ENCODE assay signal across 12 cellular contexts in the genomic region with DNA sequence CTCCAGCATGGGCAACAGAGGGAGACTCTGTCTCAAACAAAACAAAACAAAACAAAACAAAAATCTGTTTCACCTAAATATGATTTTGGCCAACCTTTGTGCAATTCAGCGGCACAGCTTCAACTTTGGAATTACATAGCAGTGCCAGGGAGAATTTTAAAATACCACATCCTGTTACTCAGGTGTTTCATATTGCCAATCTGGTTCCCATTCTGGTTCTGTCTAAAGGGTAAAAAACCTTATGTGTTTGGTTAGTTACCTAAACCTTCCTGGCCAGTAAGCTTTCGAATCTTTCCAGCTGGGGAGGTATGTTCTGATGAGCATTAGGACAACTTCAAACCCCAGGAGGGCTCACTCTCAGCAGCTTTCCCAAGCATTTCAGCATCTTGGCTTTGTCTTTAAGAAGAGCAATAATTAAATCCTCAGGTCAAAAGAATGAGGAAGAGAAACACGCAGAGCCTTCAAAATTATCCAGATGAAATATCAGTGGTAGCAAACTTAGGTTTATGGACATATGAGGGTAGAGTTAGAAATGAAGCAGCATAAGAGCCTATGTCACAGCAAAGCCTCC. TPM values are rescaled to one million over a fixed set of nuclear protein-coding genes. Genes with fewer than 3 reads are reported as not detected.
DNase-seq lines count a peak whose midpoint lies in the region; ATAC-seq and TF ChIP-seq lines count a peak whose summit lies in the region.
"Had no signal": no experiment of that assay in that cellular context is flagged by ENCODE, and none has a peak within 500 bp of the region (broad histone marks: within the 10 kb centered on the region; RNA-seq: fewer than 3 reads in every experiment).

No MANE protein-coding gene starts in this region.

- no peak for TF ChIP-seq RAD21 in IMR-90 (IDR thresholded peaks at IDR 0.05; ENCODE audit: low read length)

- H3K9ac ChIP-seq in IMR-90 (ENCODE audit: low read depth, low read length), result peak overlapping the region; percentile 96
- H3K9ac ChIP-seq in neuronal stem cell (ENCODE audit: low read depth, low read length, poor library complexity), result no peak overlapping the region

- dilution Hi-C loops in IMR-90 (cut with HindIII; ENCODE audit: low sequenced_read_pairs, unreplicated experiment), result no loop called here

- in situ Hi-C loops in IMR-90 (cut with MboI; ENCODE audit: low sequenced_read_pairs), result no loop called here

- peak overlapping the region; percentile 98; the same call in 1 of the 2 replicates for H3K56ac ChIP-seq in IMR-90 (ENCODE audit: extremely low read depth, insufficient read depth, low read length)

- CTCF ChIA-PET in IMR-90 (lab: Yijun Ruan, JAX), result no interaction called here

- H3K4me1 ChIP-seq in IMR-90 (ENCODE audit: control insufficient read depth, insufficient read depth, low read length) (peaks cover 18% of the 10 kb centered on the region), lower lobe of right lung (peaks cover 80% of the 10 kb centered on the region), suprapubic skin (peaks cover 57% of the 10 kb centered on the region), neuronal stem cell (ENCODE audit: control insufficient read depth in 2 of 2, insufficient read depth in 1 of 2, low read depth in 1 of 2, low read length in 2 of 2) (peaks cover 5 to 20% of the 10 kb centered on the region in 2 donors)

- no peak for TF ChIP-seq POLR2A in IMR-90 (IDR thresholded peaks at IDR 0.05; ENCODE audit: low read depth, low read length)
- no peak for TF ChIP-seq POLR2A in suprapubic skin (IDR thresholded peaks at IDR 0.05)

- peaks cover 56% of the 10 kb centered on the region for H4K20me1 ChIP-seq in IMR-90 (ENCODE audit: insufficient read depth, low read length)

- TF ChIP-seq CTCF in IMR-90 (conservative IDR thresholded peaks at IDR 0.05; ENCODE audit: low read depth, low read length), result no peak
- TF ChIP-seq CTCF in choroid plexus epithelial cell (conservative IDR thresholded peaks at IDR 0.05; ENCODE audit: low read depth, low read length), result no peak
- no peak for TF ChIP-seq CTCF in lower lobe of right lung (IDR thresholded peaks at IDR 0.05)
- TF ChIP-seq CTCF in suprapubic skin (IDR thresholded peaks at IDR 0.05), result no peak

- peak overlapping the region; percentile 92 for H3K27ac ChIP-seq in IMR-90 (ENCODE audit: insufficient read depth, low read length)
- peak overlapping the region; percentile 84 for H3K27ac ChIP-seq in lower lobe of right lung
- peak overlapping the region; percentile 91 for H3K27ac ChIP-seq in suprapubic skin
- H3K27ac ChIP-seq in neuronal stem cell (replicated peaks; ENCODE audit: low read length), result no peak overlapping the region

- H3K14ac ChIP-seq in IMR-90 (replicated peaks; ENCODE audit: low read depth, low read length) (peak overlapping the region; percentile 96), neuronal stem cell (ENCODE audit: low read length) (no peak overlapping the region)

- POLR2A ChIA-PET in IMR-90 (lab: Charles Lee; ENCODE audit: unreplicated experiment), result no interaction called here

- whole genome bisulfite sequencing in IMR-90 (ENCODE audit: extremely low coverage in 2 of 2, insufficient read length in 1 of 2), 2 experiments, result no CpG with 5 or more reads among the region's 3 CpGs
- 44% methylated on average over 3 of the region's 3 CpGs for WGBS in suprapubic skin
- WGBS in neuronal stem cell (ENCODE audit: extremely low coverage in 2 of 2, insufficient read length in 2 of 2, insufficient replicate concordance in 1 of 2), 2 donors, result no CpG with 5 or more reads among the region's 3 CpGs

- H3K4me2 ChIP-seq in IMR-90 (ENCODE audit: low read depth, low read length) (peak overlapping the region; percentile 100), neuronal stem cell (ENCODE audit: insufficient read depth, low read length, poor library complexity, severe bottlenecking) (no peak overlapping the region)

- H4K91ac ChIP-seq in IMR-90 (ENCODE audit: insufficient read depth, low read depth, low read length) (peak overlapping the region; percentile 73), neuronal stem cell (ENCODE audit: low read depth, low read length, poor library complexity) (no peak overlapping the region)

- H3K36me3 ChIP-seq in IMR-90 (ENCODE audit: control insufficient read depth, insufficient read depth, low read length) (peaks cover 10% of the 10 kb centered on the region), lower lobe of right lung (peaks cover 4% of the 10 kb centered on the region), suprapubic skin (no peaks in the 10 kb centered on the region), neuronal stem cell (replicated peaks in 1 of 2; ENCODE audit: control insufficient read depth in 2 of 2, insufficient read depth in 2 of 2, low read length in 2 of 2) (no peaks in the 10 kb centered on the region)

- intact Hi-C loops in IMR-90 (cut with micrococcal nuclease), result loop anchor here (5.0 kb wide), 2 partner anchors 145 to 1410 kb away; no protein-coding TSS in a partner anchor
- intact Hi-C loops in lower lobe of right lung (cut with DNase I), result no loop called here

- no peak for TF ChIP-seq EP300 in suprapubic skin (IDR thresholded peaks at IDR 0.05)

- H3K9me1 ChIP-seq in IMR-90 (ENCODE audit: insufficient read depth, low read length), result peaks cover 14% of the 10 kb centered on the region

- H3K23ac ChIP-seq in IMR-90 (ENCODE audit: low read depth, low read length) (peak overlapping the region; percentile 88; the same call in 1 of the 2 replicates), neuronal stem cell (ENCODE audit: low read depth, low read length, poor library complexity) (no peak overlapping the region)

- no peaks in the 10 kb centered on the region for H3K9me3 ChIP-seq in IMR-90 (ENCODE audit: control insufficient read depth, insufficient read depth, low read length)
- H3K9me3 ChIP-seq in lower lobe of right lung, result no peaks in the 10 kb centered on the region
- no peaks in the 10 kb centered on the region for H3K9me3 ChIP-seq in suprapubic skin
- no peaks in the 10 kb centered on the region for H3K9me3 ChIP-seq in neuronal stem cell (replicated peaks in 1 of 2; ENCODE audit: control insufficient read depth in 2 of 2, insufficient read depth in 1 of 2, low read depth in 1 of 2, low read length in 2 of 2)

- H3K27me3 ChIP-seq in IMR-90 (ENCODE audit: control insufficient read depth, insufficient read depth, low read length) (no peaks in the 10 kb centered on the region), lower lobe of right lung (ENCODE audit: low read depth) (no peaks in the 10 kb centered on the region), suprapubic skin (no peaks in the 10 kb centered on the region), neuronal stem cell (ENCODE audit: control insufficient read depth in 3 of 3, insufficient read depth in 3 of 3, low read depth in 1 of 3, low read length in 3 of 3) (no peaks in the 10 kb centered on the region)

- no TSS peak for BruUV-seq in IMR-90 (replicated peaks; lab: Mats Ljungman, UMichigan)

- peak overlapping the region; percentile 95 for H2BK5ac ChIP-seq in IMR-90 (ENCODE audit: low read depth, low read length, poor library complexity, severe bottlenecking)
- H2BK5ac ChIP-seq in neuronal stem cell (ENCODE audit: low read length), result no peak overlapping the region

- H3K18ac ChIP-seq in IMR-90 (ENCODE audit: low read depth, low read length) (peak overlapping the region; percentile 81; the same call in 1 of the 2 replicates), neuronal stem cell (ENCODE audit: low read length) (no peak overlapping the region)

- H2BK12ac ChIP-seq in neuronal stem cell (ENCODE audit: low read length), result no peak overlapping the region

- H3K4ac ChIP-seq in IMR-90 (ENCODE audit: low read depth, low read length) (peak overlapping the region; percentile 61), neuronal stem cell (ENCODE audit: low read length) (no peak overlapping the region)

- peak overlapping the region; percentile 69 for H4K5ac ChIP-seq in IMR-90 (ENCODE audit: low read depth, low read length)

- peak overlapping the region; percentile 42 to 90; a peak in 3 of 4 replicates for H4K8ac ChIP-seq in IMR-90 (ENCODE audit: low read depth in 2 of 2, low read length in 2 of 2)
- no peak overlapping the region for H4K8ac ChIP-seq in neuronal stem cell (ENCODE audit: low read depth, low read length)

- H3K79me1 ChIP-seq in IMR-90 (ENCODE audit: low read depth in 1 of 2, low read length in 2 of 2) (peaks cover 3 to 59% of the 10 kb centered on the region in 2 experiments), neuronal stem cell (ENCODE audit: low read depth, low read length) (no peaks in the 10 kb centered on the region)

- no peak overlapping the region for H2AFZ ChIP-seq in IMR-90 (replicated peaks; ENCODE audit: low read length, poor library complexity)
- no peak overlapping the region for H2AFZ ChIP-seq in neuronal stem cell (ENCODE audit: low read length)

- no peak for ATAC-seq in IMR-90 (ENCODE audit: low read depth)
- ATAC-seq in lower lobe of right lung, result no peak
- ATAC-seq in GM19023 (IDR thresholded peaks at IDR 0.05; ENCODE audit: unreplicated experiment), result no peak
- no peak for ATAC-seq in HG03469 (IDR thresholded peaks at IDR 0.05; ENCODE audit: unreplicated experiment)

- H2BK20ac ChIP-seq in IMR-90 (ENCODE audit: low read depth, low read length), result peak overlapping the region; percentile 58; the same call in 1 of the 2 replicates

- H2BK15ac ChIP-seq in IMR-90 (ENCODE audit: low read depth, low read length), result peak overlapping the region; percentile 62; the same call in 1 of the 3 replicates
- H2BK15ac ChIP-seq in neuronal stem cell (ENCODE audit: low read length), result no peak overlapping the region

- H3K4me3 ChIP-seq in IMR-90 (ENCODE audit: insufficient read depth, low read depth, low read length) (peak overlapping the region; percentile 99), choroid plexus epithelial cell (ENCODE audit: low read depth, low read length) (peak overlapping the region; percentile 84), lower lobe of right lung (peak overlapping the region; percentile 69), suprapubic skin (peak overlapping the region; percentile 62), neuronal stem cell (ENCODE audit: low read length in 2 of 2) (no peak overlapping the region)

- H2BK120ac ChIP-seq in IMR-90 (ENCODE audit: low read depth, low read length) (0 out of 2 replicates have a peak overlapping the region, but pooled peaks have one; percentile 49), neuronal stem cell (ENCODE audit: low read depth, low read length) (no peak overlapping the region)

- H2AK5ac ChIP-seq in IMR-90 (ENCODE audit: low read depth, low read length), result peak overlapping the region; percentile 65; the same call in 1 of the 2 replicates
- H2AK5ac ChIP-seq in neuronal stem cell (ENCODE audit: low read depth, low read length), result no peak overlapping the region

- H2AK9ac ChIP-seq in IMR-90 (replicated peaks; ENCODE audit: low read depth, low read length, poor library complexity), result no peak overlapping the region

- DNase-seq in IMR-90, result no peak
- peak; percentile 65 for DNase-seq in choroid plexus epithelial cell (ENCODE audit: low read depth)
- no peak for DNase-seq in lower lobe of right lung
- no peak for DNase-seq in suprapubic skin (ENCODE audit: low spot score in 2 of 2)
- DNase-seq in neuronal stem cell (ENCODE audit: low spot score), result no peak
- no peak for DNase-seq in GM03348 (ENCODE audit: low spot score)
- DNase-seq: activated CD4-positive, alpha-beta T cell treated with anti-CD3 and anti-CD28 coated beads for 1 hour; activated naive CD4-positive, alpha-beta T cell; SHP77; stimulated activated CD4-positive, alpha-beta T cell treated with anti-CD3 and anti-CD28 coated beads, Interleukin-12 subunit alpha, Interleukin-12 subunit beta, amount 100 ng/mL, for 4 hours had no signal

RNA-seq across cellular contexts. Expression of a gene that starts 2.7 kb away (rescaled TPM):
- total RNA-seq in IMR-90 (2012; rRNA removed) (50.0 and 97.2 TPM in 2 replicates), lower lobe of right lung (164 TPM), suprapubic skin (10 to 100 TPM in 3 of 4 donors, 1 to 10 TPM in 1; 7.1 to 30.6 (median 11.7) TPM)
- 95.9 and 101 TPM in 2 replicates for polyA plus RNA-seq in IMR-90 (2012; rRNA removed)
- 40.6 and 65.1 TPM in 2 replicates for polyA plus RNA-seq in IMR-90 (2012; cell fraction: cytosol; rRNA removed)
- 76.6 and 217 TPM in 2 replicates for polyA plus RNA-seq in IMR-90 (2012; cell fraction: nucleus; rRNA removed; ENCODE audit: low replicate concordance)
- polyA plus RNA-seq in neuronal stem cell (2013, experiment 1 of 2), result 12.9 TPM
- 12.2 TPM for polyA plus RNA-seq in neuronal stem cell (2013, experiment 2 of 2)

RNA-seq across cellular contexts. Expression of a gene that starts 57.8 kb away (rescaled TPM):
- total RNA-seq in IMR-90 (2012; rRNA removed) (not detected in 2 replicates), lower lobe of right lung (0.27 TPM), suprapubic skin (1 to 10 TPM in 1 of 4 donors, not detected in 3; 5.6 TPM)
- polyA plus RNA-seq in IMR-90 (2012; rRNA removed), result not detected in 2 replicates
- polyA plus RNA-seq in IMR-90 (2012; cell fraction: cytosol; rRNA removed), result not detected in 2 replicates
- polyA plus RNA-seq in IMR-90 (2012; cell fraction: nucleus; rRNA removed; ENCODE audit: low replicate concordance), result 0.15 TPM in 1 of 2 replicates, not detected in the other
- polyA plus RNA-seq in neuronal stem cell (2013, experiment 1 of 2), result not detected
- polyA plus RNA-seq in neuronal stem cell (2013, experiment 2 of 2), result not detected

Comparison
In these comparisons a context has a peak if more than half of its experiments do, and no peak if none do; other contexts are left out.
1. H3K4me3 ChIP-seq: peak in IMR-90 (single experiment), choroid plexus epithelial cell (single experiment), lower lobe of right lung (single experiment) and suprapubic skin (single experiment); none in neuronal stem cell (0 of 2).